ENCODE assay signal across 12 cellular contexts in the genomic region with DNA sequence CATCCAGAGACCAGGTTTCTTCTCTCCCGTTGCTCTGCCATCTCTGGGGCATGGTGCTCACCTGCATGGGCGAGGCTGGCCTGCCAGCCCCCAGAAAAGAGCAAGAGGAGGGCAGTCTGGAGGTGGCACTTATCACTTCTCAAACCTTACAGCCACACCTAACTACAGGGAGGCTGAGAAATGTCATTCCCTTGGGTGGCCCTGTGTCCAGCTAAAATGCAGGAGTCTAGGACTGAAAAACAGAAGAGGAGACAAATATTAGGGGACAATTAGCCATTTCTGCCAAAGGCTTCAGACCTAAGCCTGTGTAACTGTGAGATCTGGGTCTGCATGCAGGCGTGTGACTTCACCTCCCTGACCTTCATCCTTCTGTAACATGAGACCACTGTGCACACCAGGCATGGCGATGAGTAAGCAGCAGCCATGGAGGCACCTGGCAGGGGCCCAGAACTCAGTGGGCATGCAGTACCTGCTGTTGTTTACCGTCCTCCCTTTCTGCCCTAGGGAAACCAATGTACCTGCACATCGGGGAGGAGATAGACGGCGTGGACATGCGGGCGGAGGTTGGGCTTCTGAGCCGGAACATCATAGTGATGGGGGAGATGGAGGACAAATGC.
DNase-seq lines count a peak whose midpoint lies in the region; ATAC-seq lines count a peak whose summit lies in the region.
"Had no signal": no experiment of that assay in that cellular context is flagged by ENCODE, and none has a peak within 500 bp of the region (broad histone marks: within the 10 kb centered on the region; RNA-seq: fewer than 3 reads in every experiment).

No MANE protein-coding gene starts in this region.

- H3K27me3 Mint-ChIP-seq in activated naive CD8-positive, alpha-beta T cell treated with anti-CD3 and anti-CD28 coated beads, Interleukin-2, amount 50 U/mL, for 24 hours: no peaks in the 10 kb centered on the region
- H3K27me3 Mint-ChIP-seq: activated naive CD8-positive, alpha-beta T cell treated with anti-CD3 and anti-CD28 coated beads, Interleukin-2, amount 10 ng/mL, durations not matched to agents 7 days and 5 days had no signal

- H3K36me3 Mint-ChIP-seq in activated naive CD8-positive, alpha-beta T cell treated with anti-CD3 and anti-CD28 coated beads, Interleukin-2, amount 50 U/mL, for 24 hours (ENCODE audit: low read depth): peaks cover 4% of the 10 kb centered on the region
- H3K36me3 Mint-ChIP-seq: activated naive CD8-positive, alpha-beta T cell treated with anti-CD3 and anti-CD28 coated beads, Interleukin-2, amount 10 ng/mL, durations not matched to agents 7 days and 5 days had no signal

- no peak for ATAC-seq in HG03457 (IDR thresholded peaks at IDR 0.05; ENCODE audit: unreplicated experiment)
- no peak for ATAC-seq in activated naive CD8-positive, alpha-beta T cell treated with anti-CD3 and anti-CD28 coated beads, Interleukin-2, amount 50 U/mL, for 24 hours

- H3K4me3 Mint-ChIP-seq in activated naive CD8-positive, alpha-beta T cell treated with anti-CD3 and anti-CD28 coated beads, Interleukin-2, amount 50 U/mL, for 24 hours: no peak overlapping the region
- H3K4me3 Mint-ChIP-seq: activated naive CD8-positive, alpha-beta T cell treated with anti-CD3 and anti-CD28 coated beads, Interleukin-2, amount 10 ng/mL, durations not matched to agents 7 days and 5 days had no signal

- H3K9me3 Mint-ChIP-seq in activated naive CD8-positive, alpha-beta T cell treated with anti-CD3 and anti-CD28 coated beads, Interleukin-2, amount 50 U/mL, for 24 hours: no peaks in the 10 kb centered on the region
- H3K9me3 Mint-ChIP-seq: activated naive CD8-positive, alpha-beta T cell treated with anti-CD3 and anti-CD28 coated beads, Interleukin-2, amount 10 ng/mL, durations not matched to agents 7 days and 5 days had no signal

- DNase-seq in Daoy (ENCODE audit: low read depth) (peak; percentile 87), NCI-H146 (lab: John Stamatoyannopoulos, UW) (peak; percentile 90), SHP77 (lab: John Stamatoyannopoulos, UW) (peak; percentile 63 to 89), myocyte (ENCODE audit: low read depth) (peak; percentile 84), NCI-H524 treated with DMSO at 0.1 percent for 48 hours (lab: John Stamatoyannopoulos, UW) (no peak), medulla oblongata (ENCODE audit: extremely low spot score) (no peak)
- DNase-seq in activated naive CD8-positive, alpha-beta T cell treated with anti-CD3 and anti-CD28 coated beads, Interleukin-2, amount 50 U/mL, for 24 hours: no peak
- DNase-seq: activated CD4-positive, alpha-beta T cell treated with anti-CD3 and anti-CD28 coated beads, Interleukin-2, amount 50 U/mL, for 1 hour; activated naive CD8-positive, alpha-beta T cell treated with anti-CD3 and anti-CD28 coated beads, Interleukin-2, amount 10 ng/mL, durations not matched to agents 7 days and 5 days; KBM-7; RPMI8226 had no signal

- no peak overlapping the region for H3K27ac Mint-ChIP-seq in activated naive CD8-positive, alpha-beta T cell treated with anti-CD3 and anti-CD28 coated beads, Interleukin-2, amount 50 U/mL, for 24 hours
- H3K27ac Mint-ChIP-seq: activated naive CD8-positive, alpha-beta T cell treated with anti-CD3 and anti-CD28 coated beads, Interleukin-2, amount 10 ng/mL, durations not matched to agents 7 days and 5 days had no signal

- H3K4me1 Mint-ChIP-seq in activated naive CD8-positive, alpha-beta T cell treated with anti-CD3 and anti-CD28 coated beads, Interleukin-2, amount 50 U/mL, for 24 hours: no peaks in the 10 kb centered on the region
- H3K4me1 Mint-ChIP-seq: activated naive CD8-positive, alpha-beta T cell treated with anti-CD3 and anti-CD28 coated beads, Interleukin-2, amount 10 ng/mL, durations not matched to agents 7 days and 5 days had no signal

Comparison
In these comparisons a context has a peak if more than half of its experiments do, and no peak if none do; other contexts are left out.
1. DNase-seq: peak in Daoy (single experiment), NCI-H146 (single experiment), SHP77 (2 of 2) and myocyte (single experiment); none in NCI-H524 treated with DMSO at 0.1 percent for 48 hours (single experiment), medulla oblongata (single experiment) and activated naive CD8-positive, alpha-beta T cell treated with anti-CD3 and anti-CD28 coated beads, Interleukin-2, amount 50 U/mL, for 24 hours (single experiment).